In the genomic region with DNA sequence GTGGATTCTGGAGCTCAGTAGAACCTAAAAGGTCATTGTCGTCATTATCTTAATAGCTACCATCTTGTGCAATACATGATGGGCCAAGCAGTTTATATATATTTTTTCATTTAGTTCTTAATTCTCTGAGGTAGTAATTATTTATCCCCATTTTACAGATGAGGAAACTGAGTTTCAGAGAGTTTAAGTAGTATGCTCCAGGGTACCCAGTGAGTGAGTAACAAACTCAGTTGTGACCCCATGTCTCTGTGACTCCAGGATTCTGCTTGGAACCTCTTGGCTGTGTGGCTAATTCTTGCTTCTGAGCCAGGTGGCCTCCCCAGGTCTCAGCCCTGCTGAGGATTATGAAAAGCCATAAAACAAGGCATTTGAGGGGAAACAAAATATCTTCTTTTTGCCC, we compare ENCODE assay signal across 19 cellular contexts.
"Had no signal": no experiment of that assay in that cellular context is flagged by ENCODE, and none has a peak within 500 bp of the region (broad histone marks: within the 10 kb centered on the region; RNA-seq: fewer than 3 reads in every experiment).

No MANE protein-coding gene starts in this region.

- H3K9me3 ChIP-seq: SJCRH30 had no signal

- H3K4me3 ChIP-seq: MG63, SJCRH30 had no signal

- FAIRE-seq: HTR-8/SVneo had no signal

- H3K27ac ChIP-seq: HL-60, SJCRH30 had no signal

- H3K4me1 ChIP-seq: SJCRH30 had no signal

- H3K27me3 ChIP-seq: MG63, SJCRH30 had no signal

- ATAC-seq: Panc1, PC-3, Right ventricle myocardium inferior had no signal

- DNase-seq: Karpas-422; KG1; MG63; NCI-H1092; NCI-H1105 treated with DMSO at 0.1 percent for 48 hours; NCI-H1694 treated with DMSO at 0.1 percent for 48 hours; NCI-H1930; NCI-H2107; NCI-H2227 treated with DMSO at 0.1 percent for 48 hours; NCI-H526; NCI-H748 treated with DMSO at 0.1 percent for 48 hours; NK-92 treated with Interleukin-12 subunit alpha and Interleukin-12 subunit beta, amount 100 ng/mL, for 24 hours; PC-3; SHP77 treated with DMSO at 0.1 percent for 48 hours; SJCRH30 had no signal
